Comparison of ENCODE assay signal across 1 cellular context in the genomic region with DNA sequence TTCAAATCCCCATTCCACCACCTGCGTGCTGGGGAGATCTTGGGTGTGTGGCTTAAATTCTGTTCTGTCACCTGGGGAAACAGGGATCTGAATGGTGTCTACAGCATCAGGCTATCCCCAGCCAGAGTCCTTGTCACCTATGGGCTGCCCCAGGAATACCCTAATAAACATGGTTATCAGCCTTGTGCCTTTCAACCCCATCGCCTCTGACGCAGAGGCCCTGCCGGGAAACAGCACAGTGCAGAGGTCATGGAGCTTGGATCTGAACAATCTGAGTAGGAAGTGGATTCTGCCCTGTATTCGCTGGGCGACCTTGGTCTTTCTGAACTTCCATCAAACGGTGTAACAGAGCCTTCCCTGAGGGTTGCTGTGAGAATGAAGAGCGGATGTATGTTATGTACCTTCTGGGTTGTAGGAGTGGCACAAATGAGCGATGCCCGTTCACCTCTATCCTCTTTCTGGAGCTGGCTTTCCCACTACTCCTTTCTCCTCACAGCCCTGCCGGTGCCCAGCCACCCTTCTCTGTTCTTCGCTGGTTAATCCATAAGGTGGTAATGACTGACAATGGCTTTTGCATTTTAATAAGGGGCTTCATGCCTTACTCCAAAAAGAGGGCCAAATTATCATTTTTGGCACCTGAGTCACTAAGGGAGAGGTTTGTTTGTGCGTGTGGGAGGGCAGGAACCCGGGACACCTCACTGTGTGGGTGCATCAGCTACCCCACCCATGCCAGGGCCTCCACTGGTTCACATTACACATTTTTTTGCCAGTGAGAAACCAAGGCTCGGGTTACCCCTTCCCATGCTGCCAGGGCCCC.
TF ChIP-seq lines count a peak whose summit lies in the region.

No MANE protein-coding gene starts in this region.

TF ChIP-seq in liver, 16 proteins besides CTCF, POLR2A, EP300 and RAD21 (continued from another document):
- TF ChIP-seq, protein P1, sequence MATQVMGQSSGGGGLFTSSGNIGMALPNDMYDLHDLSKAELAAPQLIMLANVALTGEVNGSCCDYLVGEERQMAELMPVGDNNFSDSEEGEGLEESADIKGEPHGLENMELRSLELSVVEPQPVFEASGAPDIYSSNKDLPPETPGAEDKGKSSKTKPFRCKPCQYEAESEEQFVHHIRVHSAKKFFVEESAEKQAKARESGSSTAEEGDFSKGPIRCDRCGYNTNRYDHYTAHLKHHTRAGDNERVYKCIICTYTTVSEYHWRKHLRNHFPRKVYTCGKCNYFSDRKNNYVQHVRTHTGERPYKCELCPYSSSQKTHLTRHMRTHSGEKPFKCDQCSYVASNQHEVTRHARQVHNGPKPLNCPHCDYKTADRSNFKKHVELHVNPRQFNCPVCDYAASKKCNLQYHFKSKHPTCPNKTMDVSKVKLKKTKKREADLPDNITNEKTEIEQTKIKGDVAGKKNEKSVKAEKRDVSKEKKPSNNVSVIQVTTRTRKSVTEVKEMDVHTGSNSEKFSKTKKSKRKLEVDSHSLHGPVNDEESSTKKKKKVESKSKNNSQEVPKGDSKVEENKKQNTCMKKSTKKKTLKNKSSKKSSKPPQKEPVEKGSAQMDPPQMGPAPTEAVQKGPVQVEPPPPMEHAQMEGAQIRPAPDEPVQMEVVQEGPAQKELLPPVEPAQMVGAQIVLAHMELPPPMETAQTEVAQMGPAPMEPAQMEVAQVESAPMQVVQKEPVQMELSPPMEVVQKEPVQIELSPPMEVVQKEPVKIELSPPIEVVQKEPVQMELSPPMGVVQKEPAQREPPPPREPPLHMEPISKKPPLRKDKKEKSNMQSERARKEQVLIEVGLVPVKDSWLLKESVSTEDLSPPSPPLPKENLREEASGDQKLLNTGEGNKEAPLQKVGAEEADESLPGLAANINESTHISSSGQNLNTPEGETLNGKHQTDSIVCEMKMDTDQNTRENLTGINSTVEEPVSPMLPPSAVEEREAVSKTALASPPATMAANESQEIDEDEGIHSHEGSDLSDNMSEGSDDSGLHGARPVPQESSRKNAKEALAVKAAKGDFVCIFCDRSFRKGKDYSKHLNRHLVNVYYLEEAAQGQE (IDR thresholded peaks at IDR 0.05) = no peak
- TF ChIP-seq ATF3 (IDR thresholded peaks at IDR 0.05) = no peak
- no peak for TF ChIP-seq FOXA2 (IDR thresholded peaks at IDR 0.05)
- peak; percentile 20 for TF ChIP-seq SP1 (IDR thresholded peaks at IDR 0.05)
- no peak for TF ChIP-seq YY1 (IDR thresholded peaks at IDR 0.05)
- no peak for TF ChIP-seq HNF4G (IDR thresholded peaks at IDR 0.05)
- TF ChIP-seq MAX (IDR thresholded peaks at IDR 0.05) = no peak
- peak; percentile 10 to 52 for TF ChIP-seq HNF4A (conservative IDR thresholded peaks at IDR 0.05)
- TF ChIP-seq NR2F2 (IDR thresholded peaks at IDR 0.05) = no peak
- TF ChIP-seq JUND (IDR thresholded peaks at IDR 0.05) = no peak
- TF ChIP-seq TAF1 (conservative IDR thresholded peaks at IDR 0.05) = no peak
- no peak for TF ChIP-seq GABPA (IDR thresholded peaks at IDR 0.05 in 1 of 2, conservative IDR thresholded peaks at IDR 0.05 in 1 of 2)
- TF ChIP-seq ZBTB33 (IDR thresholded peaks at IDR 0.05) = no peak
